ENCODE assay signal across 14 cellular contexts in the genomic region with DNA sequence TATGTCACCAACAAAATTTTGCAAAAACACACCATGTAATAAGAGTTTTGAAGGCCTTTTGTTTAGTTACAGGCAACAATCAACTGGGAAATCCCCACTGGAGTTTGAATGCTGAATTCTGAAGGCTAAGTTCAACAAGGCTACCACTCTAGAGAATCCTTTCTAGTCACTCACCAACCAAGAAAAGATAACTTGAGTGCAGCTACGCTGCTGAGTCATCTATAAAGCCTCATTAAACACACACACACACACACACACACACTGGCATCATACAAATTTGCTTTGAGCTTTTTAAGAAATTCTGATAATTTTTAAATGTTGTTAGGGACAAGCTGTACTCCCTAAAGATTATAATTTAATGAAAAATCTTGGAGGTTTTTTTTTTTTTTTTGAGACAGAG.
A peak's percentile ranks its signal among the peaks of the same experiment; 100 is the strongest.
DNase-seq lines count a peak whose midpoint lies in the region; ATAC-seq and TF ChIP-seq lines count a peak whose summit lies in the region.
"Had no signal": no experiment of that assay in that cellular context is flagged by ENCODE, and none has a peak within 500 bp of the region (broad histone marks: within the 10 kb centered on the region; RNA-seq: fewer than 3 reads in every experiment).

No MANE protein-coding gene starts in this region.

- H3K79me2 ChIP-seq in PC-3 (ENCODE audit: low read length): no peaks in the 10 kb centered on the region

- peaks cover 11% of the 10 kb centered on the region; the same call in 1 of the 2 replicates for H3K4me1 ChIP-seq in PC-3 (ENCODE audit: insufficient read depth, low read length)
- no peaks in the 10 kb centered on the region for H3K4me1 ChIP-seq in effector memory CD4-positive, alpha-beta T cell (ENCODE audit: control insufficient read depth, insufficient read depth, low read length, poor library complexity, severe bottlenecking)
- H3K4me1 ChIP-seq: ascending aorta, suprapubic skin had no signal

- no peak overlapping the region for H3K4me3 ChIP-seq in PC-3 (ENCODE audit: low read length)
- H3K4me3 ChIP-seq in effector memory CD4-positive, alpha-beta T cell (ENCODE audit: insufficient read depth, low read depth, low read length, poor library complexity, severe bottlenecking): no peak overlapping the region
- H3K4me3 ChIP-seq: ascending aorta, suprapubic skin had no signal

- no peaks in the 10 kb centered on the region for H3K36me3 ChIP-seq in PC-3 (ENCODE audit: low read depth, low read length)
- H3K36me3 ChIP-seq in effector memory CD4-positive, alpha-beta T cell (ENCODE audit: control insufficient read depth, insufficient read depth, low read length): no peaks in the 10 kb centered on the region
- H3K36me3 ChIP-seq: ascending aorta, suprapubic skin had no signal

- peak; percentile 53 for DNase-seq in GM03348 (ENCODE audit: low spot score)
- peak; percentile 69 for DNase-seq in PC-3
- peak; percentile 43 for DNase-seq in dedifferentiated amniotic fluid mesenchymal stem cell (ENCODE audit: extremely low spot score)
- peak; percentile 87 for DNase-seq in non-pigmented ciliary epithelial cell (ENCODE audit: low read depth)
- no peak for DNase-seq in effector memory CD4-positive, alpha-beta T cell
- no peak for DNase-seq in cortex of kidney (lab: John Stamatoyannopoulos, UW)
- DNase-seq: activated T-cell treated with anti-CD3 and anti-CD28 coated beads, Interleukin-2, amount 50 U/mL, for 1 hour; COR-L47; NCI-H1694; right cardiac atrium had no signal

- no peaks in the 10 kb centered on the region for H3K9me2 ChIP-seq in PC-3 (replicated peaks; ENCODE audit: low read length)

- H3K4me2 ChIP-seq in PC-3 (ENCODE audit: low read length): no peak overlapping the region

- CTCF ChIA-PET in PC-3 (lab: Charles Lee): no interaction called here

- POLR2A ChIA-PET in PC-3 (lab: Charles Lee; ENCODE audit: unreplicated experiment): interaction anchor here (0.7 kb wide), 1 partner anchor 18 kb away, joined by 9 read pairs; no protein-coding TSS in a partner anchor

- H3K9ac ChIP-seq in PC-3 (ENCODE audit: low read length): no peak overlapping the region

- no peaks in the 10 kb centered on the region for H4K20me1 ChIP-seq in PC-3 (ENCODE audit: low read length)

- intact Hi-C loops in PC-3 (cut with micrococcal nuclease): no loop called here

- no TSS peak for BruUV-seq in PC-3 (replicated peaks; lab: Mats Ljungman, UMichigan)

- no peak overlapping the region for H2AFZ ChIP-seq in PC-3 (ENCODE audit: low read length)

- no peaks in the 10 kb centered on the region for H3K9me3 ChIP-seq in PC-3 (ENCODE audit: low read length)
- H3K9me3 ChIP-seq in effector memory CD4-positive, alpha-beta T cell (ENCODE audit: control insufficient read depth, low read length): no peaks in the 10 kb centered on the region
- H3K9me3 ChIP-seq: ascending aorta, suprapubic skin had no signal

- ATAC-seq in PC-3 (peak; percentile 67), HG02642 (IDR thresholded peaks at IDR 0.05; ENCODE audit: poor library complexity, unreplicated experiment) (no peak), GM21367 (IDR thresholded peaks at IDR 0.05; ENCODE audit: unreplicated experiment) (no peak)
- ATAC-seq: right cardiac atrium had no signal

- no peak for TF ChIP-seq CTCF in PC-3 (conservative IDR thresholded peaks at IDR 0.05; ENCODE audit: low read depth, low read length)

- H3K27me3 ChIP-seq in PC-3 (ENCODE audit: low read length): no peaks in the 10 kb centered on the region
- H3K27me3 ChIP-seq in effector memory CD4-positive, alpha-beta T cell (replicated peaks; ENCODE audit: control insufficient read depth, insufficient read depth, low read length, poor library complexity, severe bottlenecking): no peaks in the 10 kb centered on the region
- H3K27me3 ChIP-seq: ascending aorta, suprapubic skin had no signal

- no peaks in the 10 kb centered on the region for H3F3A ChIP-seq in PC-3 (ENCODE audit: low read length, unreplicated experiment)

- H3K27ac ChIP-seq in PC-3 (ENCODE audit: low read length): peak overlapping the region; percentile 24; the same call in 1 of the 2 replicates
- H3K27ac ChIP-seq in effector memory CD4-positive, alpha-beta T cell (ENCODE audit: insufficient read depth, low read length, poor library complexity, severe bottlenecking): no peak overlapping the region
- H3K27ac ChIP-seq: ascending aorta, suprapubic skin had no signal

Comparison
In these comparisons a context has a peak if more than half of its experiments do, and no peak if none do; other contexts are left out.
1. DNase-seq: peak in GM03348 (single experiment), PC-3 (single experiment), dedifferentiated amniotic fluid mesenchymal stem cell (single experiment) and non-pigmented ciliary epithelial cell (single experiment); none in effector memory CD4-positive, alpha-beta T cell (0 of 3) and cortex of kidney (single experiment).